2 cellular contexts compared by ENCODE assay signal in genomic region chr12:14693116-14693515, GRCh38.
A peak's percentile ranks its signal among the peaks of the same experiment; 100 is the strongest.
TF ChIP-seq lines count a peak whose summit lies in the region.

No MANE protein-coding gene starts in this region.

TF ChIP-seq in WTC11, 78 proteins besides CTCF, POLR2A, EP300 and RAD21:
- TF ChIP-seq FOXJ3 (CRISPR knock-in tag; IDR thresholded peaks at IDR 0.05; ENCODE audit: borderline replicate concordance) (no peak), AR (CRISPR knock-in tag; IDR thresholded peaks at IDR 0.05) (peak; percentile 88; the same call in 1 of the 2 replicates)

TF ChIP-seq in H1, 55 proteins besides CTCF, POLR2A, EP300 and RAD21:
- TF ChIP-seq POLR2AphosphoS5 (IDR thresholded peaks at IDR 0.05; ENCODE audit: low read depth, low read length) (peak; percentile 93), JUN (IDR thresholded peaks at IDR 0.05; ENCODE audit: low read depth, low read length) (no peak)
